9 cellular contexts compared by ENCODE assay signal in the genomic region with DNA sequence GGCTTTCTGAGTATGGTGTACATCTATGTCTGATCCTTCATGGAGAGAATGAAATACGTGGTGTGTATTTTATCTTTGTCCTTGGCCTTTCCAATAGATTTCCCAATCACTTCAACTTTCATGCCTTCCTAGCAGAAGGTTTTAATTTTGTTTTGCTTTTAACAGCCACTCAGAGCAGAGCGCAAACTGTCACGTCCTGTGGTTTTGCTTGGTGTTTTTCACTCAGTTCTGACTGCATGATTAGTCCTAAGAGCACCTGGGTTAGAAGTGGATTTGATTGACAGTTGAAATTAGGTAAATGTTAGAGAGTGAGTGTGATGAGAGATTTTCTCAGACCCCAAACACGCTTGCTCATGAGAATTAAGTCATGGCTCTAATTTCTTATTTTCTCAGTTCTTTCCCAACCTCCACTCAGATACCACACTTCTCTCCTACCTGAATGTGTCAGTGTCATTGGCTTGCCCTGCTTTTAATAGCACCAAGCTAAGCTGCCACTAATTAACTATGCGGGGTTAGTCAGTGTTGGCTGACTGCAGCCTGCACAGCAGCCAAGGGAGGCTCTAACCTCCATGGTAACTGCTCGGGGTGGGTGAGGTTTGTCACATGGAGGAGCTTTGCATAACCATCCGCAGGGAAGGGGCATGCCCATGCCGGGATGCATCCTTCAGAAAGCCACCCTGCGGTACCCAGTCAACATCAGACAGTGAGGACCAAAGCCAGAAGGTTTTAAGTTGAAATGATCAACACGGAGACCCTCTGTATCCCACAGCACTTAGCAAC.
DNase-seq lines count a peak whose midpoint lies in the region; ATAC-seq and TF ChIP-seq lines count a peak whose summit lies in the region.
"Had no signal": no experiment of that assay in that cellular context is flagged by ENCODE, and none has a peak within 500 bp of the region (broad histone marks: within the 10 kb centered on the region; RNA-seq: fewer than 3 reads in every experiment).

No MANE protein-coding gene starts in this region.

- TF ChIP-seq POLR2A in right lobe of liver (IDR thresholded peaks at IDR 0.05): no peak

- DNase-seq in GM13976 (ENCODE audit: low spot score) (peak; percentile 79), GM20000 (ENCODE audit: low spot score) (peak; percentile 77), right lobe of liver (peak in 2 of 3 donors; percentile 45 to 56), HT-29 (ENCODE audit: low spot score) (no peak), SIG-M5 (lab: John Stamatoyannopoulos, UW) (no peak), OCI-M1 (lab: John Stamatoyannopoulos, UW) (no peak)
- peak; percentile 17 for DNase-seq in activated effector memory CD4-positive, alpha-beta T cell treated with Interleukin-2 at 50 U/mL for 16 hours

- peak; percentile 84 for ATAC-seq in HG03520 (IDR thresholded peaks at IDR 0.05; ENCODE audit: unreplicated experiment)
- peak; percentile 27 to 36 (median 34) for ATAC-seq in right lobe of liver

- in situ Hi-C loops in GM13976 (cut with MboI; ENCODE audit: low sequenced_read_pairs, unreplicated experiment): loop anchor here (5.0 kb wide), 1 partner anchor 167 kb away; no protein-coding TSS in a partner anchor

- intact Hi-C loops in right lobe of liver (cut with DNase I): no loop called here

- H3K9me3 ChIP-seq in right lobe of liver: no peaks in the 10 kb centered on the region

- 26% methylated on average over 9 of the region's 10 CpGs for WGBS in right lobe of liver (ENCODE audit: insufficient coverage, low coverage, low lambda C conversion rate, missing lambda C conversion rate)

- no peak for TF ChIP-seq CTCF in GM13976 (IDR thresholded peaks at IDR 0.05; ENCODE audit: borderline replicate concordance, control extremely low read depth, extremely low read depth, insufficient read depth, missing control alignments)
- no peak for TF ChIP-seq CTCF in GM20000 (IDR thresholded peaks at IDR 0.05; ENCODE audit: extremely low read depth, missing control alignments)
- no peak for TF ChIP-seq CTCF in right lobe of liver (IDR thresholded peaks at IDR 0.05)

- H3K4me3 ChIP-seq in right lobe of liver: no peak overlapping the region

- no peaks in the 10 kb centered on the region for H3K36me3 ChIP-seq in right lobe of liver

- H3K27me3 ChIP-seq in right lobe of liver: no peaks in the 10 kb centered on the region

- peak overlapping the region; percentile 66 to 96 (median 77) for H3K27ac ChIP-seq in right lobe of liver
- H3K27ac ChIP-seq: VCaP had no signal

- H3K4me1 ChIP-seq in right lobe of liver: peaks cover 0 to 63% (median 21%) of the 10 kb centered on the region in 4 donors

Comparison
In these comparisons a context has a peak if more than half of its experiments do, and no peak if none do; other contexts are left out.
1. DNase-seq: peak in GM13976 (single experiment), GM20000 (single experiment), activated effector memory CD4-positive, alpha-beta T cell treated with Interleukin-2 at 50 U/mL for 16 hours (single experiment) and right lobe of liver (2 of 3); none in HT-29 (single experiment), SIG-M5 (single experiment) and OCI-M1 (single experiment).